22 cellular contexts compared by ENCODE assay signal in the genomic region with DNA sequence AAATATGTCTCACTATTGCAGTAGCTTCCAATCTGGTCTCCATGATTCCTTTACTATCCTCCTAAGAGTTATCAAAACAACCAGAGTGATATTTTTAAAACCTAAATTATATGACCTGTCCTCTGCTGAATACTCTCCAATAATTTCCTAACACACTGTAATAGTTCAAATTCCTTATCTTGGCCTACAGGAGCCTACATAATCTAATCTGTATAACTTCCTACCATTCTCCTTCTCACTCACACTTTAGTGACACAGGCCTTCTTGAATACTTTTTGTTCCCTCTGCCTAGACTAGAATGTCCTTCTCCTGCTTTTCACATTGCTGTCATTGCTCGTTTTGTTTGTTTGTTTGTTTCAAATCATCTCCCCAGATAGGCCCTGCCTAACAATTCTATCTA. TPM values are rescaled to one million over a fixed set of nuclear protein-coding genes. Genes with fewer than 3 reads are reported as not detected.
"Had no signal": no experiment of that assay in that cellular context is flagged by ENCODE, and none has a peak within 500 bp of the region (broad histone marks: within the 10 kb centered on the region; RNA-seq: fewer than 3 reads in every experiment).

No MANE protein-coding gene starts in this region.

- H3K4me3 Mint-ChIP-seq: activated B cell treated with CpG ODN at 0.5 μM for 24 hours; activated CD8-positive, alpha-beta T cell treated with anti-CD3 and anti-CD28 coated beads, Interleukin-2, amount 10 ng/mL, durations not matched to agents 7 days and 5 days; activated naive CD8-positive, alpha-beta T cell treated with anti-CD3 and anti-CD28 coated beads for 36 hours; central memory CD8-positive, alpha-beta T cell; effector memory CD8-positive, alpha-beta T cell; neural crest cell had no signal

- DNase-seq: activated B cell treated with CpG ODN at 0.5 μM for 24 hours; activated CD4-positive, alpha-beta T cell treated with anti-CD3 and anti-CD28 coated beads for 48 hours; activated CD8-positive, alpha-beta memory T cell treated with anti-CD3 and anti-CD28 coated beads, Interleukin-2, amount 50 U/mL, for 4 hours; activated CD8-positive, alpha-beta T cell treated with anti-CD3 and anti-CD28 coated beads, Interleukin-2, amount 10 ng/mL, durations not matched to agents 7 days and 5 days; activated gamma-delta T cell treated with Interleukin-2 at 50 U/mL for 16 hours; activated naive CD8-positive, alpha-beta T cell treated with anti-CD3 and anti-CD28 coated beads for 36 hours; activated T-cell treated with anti-CD3 and anti-CD28 coated beads, Interleukin-2, amount 50 U/mL, for 48 hours; amygdala; body of pancreas; effector memory CD8-positive, alpha-beta T cell; gastrocnemius medialis; islet precursor cell; psoas muscle; right lobe of liver; stomach had no signal

- H3K27me3 ChIP-seq: body of pancreas, gastrocnemius medialis, right lobe of liver, stomach had no signal

- H3K27me3 Mint-ChIP-seq: activated B cell treated with CpG ODN at 0.5 μM for 24 hours; activated naive CD8-positive, alpha-beta T cell treated with anti-CD3 and anti-CD28 coated beads for 36 hours; central memory CD8-positive, alpha-beta T cell; effector memory CD8-positive, alpha-beta T cell had no signal

- H3K4me3 ChIP-seq: body of pancreas, gastrocnemius medialis, psoas muscle, right lobe of liver, stomach, thoracic aorta had no signal

- H3K27ac ChIP-seq: body of pancreas, epithelial cell of prostate, gastrocnemius medialis, psoas muscle, right lobe of liver, thoracic aorta had no signal

- H3K27ac Mint-ChIP-seq: activated B cell treated with CpG ODN at 0.5 μM for 24 hours; activated CD8-positive, alpha-beta T cell treated with anti-CD3 and anti-CD28 coated beads, Interleukin-2, amount 10 ng/mL, durations not matched to agents 7 days and 5 days; activated naive CD8-positive, alpha-beta T cell treated with anti-CD3 and anti-CD28 coated beads for 36 hours had no signal

- H3K4me1 Mint-ChIP-seq: neural crest cell had no signal

- H3K4me1 ChIP-seq: psoas muscle had no signal

- ATAC-seq: activated CD8-positive, alpha-beta T cell treated with anti-CD3 and anti-CD28 coated beads, Interleukin-2, amount 10 ng/mL, durations not matched to agents 7 days and 5 days; body of pancreas; effector memory CD8-positive, alpha-beta T cell; gastrocnemius medialis; psoas muscle had no signal

- H3K9me3 ChIP-seq: body of pancreas, gastrocnemius medialis, psoas muscle, right lobe of liver, stomach, thoracic aorta had no signal

- H3K9me3 Mint-ChIP-seq: activated B cell treated with CpG ODN at 0.5 μM for 24 hours; activated naive CD8-positive, alpha-beta T cell treated with anti-CD3 and anti-CD28 coated beads for 36 hours; central memory CD8-positive, alpha-beta T cell; effector memory CD8-positive, alpha-beta T cell; neural crest cell had no signal

RNA-seq across cellular contexts. Expression of a gene that starts 13.9 kb away (rescaled TPM):
- total RNA-seq: body of pancreas, gastrocnemius medialis, osteocyte, psoas muscle, stomach, thoracic aorta, urinary bladder had no signal

RNA-seq across cellular contexts. Expression of a gene that starts 19.7 kb away (rescaled TPM):
- total RNA-seq: activated B cell treated with CpG ODN at 0.5 μM for 24 hours; activated CD8-positive, alpha-beta T cell treated with anti-CD3 and anti-CD28 coated beads, Interleukin-2, amount 10 ng/mL, durations not matched to agents 7 days and 5 days; activated naive CD8-positive, alpha-beta T cell treated with anti-CD3 and anti-CD28 coated beads for 36 hours; body of pancreas; gastrocnemius medialis; neural crest cell; osteocyte; psoas muscle; right lobe of liver; stomach; T-helper 1 cell treated with Interleukin-12 subunit alpha and Interleukin-12 subunit beta and Interleukin-4 antibody, amounts not matched to agents 30 ng/mL and 1 ng/mL, for 36 hours; thoracic aorta; urinary bladder had no signal

RNA-seq across cellular contexts. Expression of a gene that starts 26.0 kb away (rescaled TPM):
- total RNA-seq: activated B cell treated with CpG ODN at 0.5 μM for 24 hours; activated CD8-positive, alpha-beta T cell treated with anti-CD3 and anti-CD28 coated beads, Interleukin-2, amount 10 ng/mL, durations not matched to agents 7 days and 5 days; activated naive CD8-positive, alpha-beta T cell treated with anti-CD3 and anti-CD28 coated beads for 36 hours; body of pancreas; gastrocnemius medialis; neural crest cell; osteocyte; psoas muscle; right lobe of liver; stomach; T-helper 1 cell treated with Interleukin-12 subunit alpha and Interleukin-12 subunit beta and Interleukin-4 antibody, amounts not matched to agents 30 ng/mL and 1 ng/mL, for 36 hours; thoracic aorta; urinary bladder had no signal

RNA-seq across cellular contexts. Expression of a gene that starts 34.6 kb away (rescaled TPM):
- total RNA-seq: activated B cell treated with CpG ODN at 0.5 μM for 24 hours; activated CD8-positive, alpha-beta T cell treated with anti-CD3 and anti-CD28 coated beads, Interleukin-2, amount 10 ng/mL, durations not matched to agents 7 days and 5 days; gastrocnemius medialis; osteocyte; psoas muscle; right lobe of liver; T-helper 1 cell treated with Interleukin-12 subunit alpha and Interleukin-12 subunit beta and Interleukin-4 antibody, amounts not matched to agents 30 ng/mL and 1 ng/mL, for 36 hours; thoracic aorta; urinary bladder had no signal
